Comparison of ENCODE assay signal across 1 cellular context in genomic region chr7:151745090-151745638, GRCh38.
TF ChIP-seq lines count a peak whose summit lies in the region.

No MANE protein-coding gene starts in this region.

TF ChIP-seq in HepG2, 621 proteins besides CTCF, POLR2A, EP300 and RAD21 (continued from another document and continues in another):
- TF ChIP-seq, protein P1, sequence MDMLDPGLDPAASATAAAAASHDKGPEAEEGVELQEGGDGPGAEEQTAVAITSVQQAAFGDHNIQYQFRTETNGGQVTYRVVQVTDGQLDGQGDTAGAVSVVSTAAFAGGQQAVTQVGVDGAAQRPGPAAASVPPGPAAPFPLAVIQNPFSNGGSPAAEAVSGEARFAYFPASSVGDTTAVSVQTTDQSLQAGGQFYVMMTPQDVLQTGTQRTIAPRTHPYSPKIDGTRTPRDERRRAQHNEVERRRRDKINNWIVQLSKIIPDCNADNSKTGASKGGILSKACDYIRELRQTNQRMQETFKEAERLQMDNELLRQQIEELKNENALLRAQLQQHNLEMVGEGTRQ (IDR thresholded peaks at IDR 0.05; ENCODE audit: low read depth, low read length), result 0 out of 2 replicates have a peak, but pooled peaks have one; percentile 8
- TF ChIP-seq, protein P1 (CRISPR knock-in tag; IDR thresholded peaks at IDR 0.05; ENCODE audit: borderline replicate concordance), result peak; percentile 67; the same call in 1 of the 2 replicates
- TF ChIP-seq ZFP37 (CRISPR knock-in tag; IDR thresholded peaks at IDR 0.05; ENCODE audit: borderline replicate concordance), result no peak
- no peak for TF ChIP-seq HNRNPL (IDR thresholded peaks at IDR 0.05; ENCODE audit: low read depth, low read length)
- TF ChIP-seq ZMYM3 (CRISPR knock-in tag; IDR thresholded peaks at IDR 0.05), result peak; percentile 85; the same call in 1 of the 2 replicates
- 0 out of 2 replicates have a peak, but pooled peaks have one; percentile 29 for TF ChIP-seq YEATS2 (CRISPR knock-in tag; IDR thresholded peaks at IDR 0.05; ENCODE audit: borderline replicate concordance)
- no peak for TF ChIP-seq GZF1 (CRISPR knock-in tag; IDR thresholded peaks at IDR 0.05)
- no peak for TF ChIP-seq ZNF383 (CRISPR knock-in tag; IDR thresholded peaks at IDR 0.05; ENCODE audit: borderline replicate concordance)
- TF ChIP-seq ZNF451 (CRISPR knock-in tag; IDR thresholded peaks at IDR 0.05), result 0 out of 2 replicates have a peak, but pooled peaks have one; percentile 61
- no peak for TF ChIP-seq SRSF4 (IDR thresholded peaks at IDR 0.05; ENCODE audit: low read depth, low read length, poor library complexity, severe bottlenecking)
- peak; percentile 98 for TF ChIP-seq REPIN1 (CRISPR knock-in tag; IDR thresholded peaks at IDR 0.05; ENCODE audit: borderline replicate concordance, low read depth)
- TF ChIP-seq ZNF17 (CRISPR knock-in tag; IDR thresholded peaks at IDR 0.05), result no peak
- TF ChIP-seq ZNF615 (CRISPR knock-in tag; IDR thresholded peaks at IDR 0.05; ENCODE audit: borderline replicate concordance), result no peak
- peak; percentile 87; the same call in 1 of the 2 replicates for TF ChIP-seq ZNF709 (CRISPR knock-in tag; IDR thresholded peaks at IDR 0.05)
- TF ChIP-seq CHD2 (IDR thresholded peaks at IDR 0.05; ENCODE audit: low read depth, low read length), result no peak
- no peak; the same call in 1 of the 2 replicates for TF ChIP-seq STAG1 (CRISPR knock-in tag; IDR thresholded peaks at IDR 0.05)
- TF ChIP-seq ZNF790 (CRISPR knock-in tag; IDR thresholded peaks at IDR 0.05; ENCODE audit: borderline replicate concordance), result 0 out of 2 replicates have a peak, but pooled peaks have one; percentile 50
- TF ChIP-seq, protein P2, sequence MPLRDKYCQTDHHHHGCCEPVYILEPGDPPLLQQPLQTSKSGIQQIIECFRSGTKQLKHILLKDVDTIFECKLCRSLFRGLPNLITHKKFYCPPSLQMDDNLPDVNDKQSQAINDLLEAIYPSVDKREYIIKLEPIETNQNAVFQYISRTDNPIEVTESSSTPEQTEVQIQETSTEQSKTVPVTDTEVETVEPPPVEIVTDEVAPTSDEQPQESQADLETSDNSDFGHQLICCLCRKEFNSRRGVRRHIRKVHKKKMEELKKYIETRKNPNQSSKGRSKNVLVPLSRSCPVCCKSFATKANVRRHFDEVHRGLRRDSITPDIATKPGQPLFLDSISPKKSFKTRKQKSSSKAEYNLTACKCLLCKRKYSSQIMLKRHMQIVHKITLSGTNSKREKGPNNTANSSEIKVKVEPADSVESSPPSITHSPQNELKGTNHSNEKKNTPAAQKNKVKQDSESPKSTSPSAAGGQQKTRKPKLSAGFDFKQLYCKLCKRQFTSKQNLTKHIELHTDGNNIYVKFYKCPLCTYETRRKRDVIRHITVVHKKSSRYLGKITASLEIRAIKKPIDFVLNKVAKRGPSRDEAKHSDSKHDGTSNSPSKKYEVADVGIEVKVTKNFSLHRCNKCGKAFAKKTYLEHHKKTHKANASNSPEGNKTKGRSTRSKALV (CRISPR knock-in tag; IDR thresholded peaks at IDR 0.05), result peak; percentile 60; the same call in 1 of the 2 replicates
- no peak; the same call in 1 of the 2 replicates for TF ChIP-seq NFE2 (CRISPR knock-in tag; IDR thresholded peaks at IDR 0.05)
- peak; percentile 83; the same call in 1 of the 2 replicates for TF ChIP-seq MYC (CRISPR knock-in tag; IDR thresholded peaks at IDR 0.05; ENCODE audit: borderline replicate concordance)
- TF ChIP-seq RBAK (CRISPR knock-in tag; IDR thresholded peaks at IDR 0.05), result peak; percentile 68; the same call in 1 of the 2 replicates
- no peak; the same call in 1 of the 2 replicates for TF ChIP-seq ZNF121 (CRISPR knock-in tag; IDR thresholded peaks at IDR 0.05)
- TF ChIP-seq, protein P3, sequence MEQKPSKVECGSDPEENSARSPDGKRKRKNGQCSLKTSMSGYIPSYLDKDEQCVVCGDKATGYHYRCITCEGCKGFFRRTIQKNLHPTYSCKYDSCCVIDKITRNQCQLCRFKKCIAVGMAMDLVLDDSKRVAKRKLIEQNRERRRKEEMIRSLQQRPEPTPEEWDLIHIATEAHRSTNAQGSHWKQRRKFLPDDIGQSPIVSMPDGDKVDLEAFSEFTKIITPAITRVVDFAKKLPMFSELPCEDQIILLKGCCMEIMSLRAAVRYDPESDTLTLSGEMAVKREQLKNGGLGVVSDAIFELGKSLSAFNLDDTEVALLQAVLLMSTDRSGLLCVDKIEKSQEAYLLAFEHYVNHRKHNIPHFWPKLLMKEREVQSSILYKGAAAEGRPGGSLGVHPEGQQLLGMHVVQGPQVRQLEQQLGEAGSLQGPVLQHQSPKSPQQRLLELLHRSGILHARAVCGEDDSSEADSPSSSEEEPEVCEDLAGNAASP (CRISPR knock-in tag; IDR thresholded peaks at IDR 0.05; ENCODE audit: borderline replicate concordance), result peak; percentile 53
- TF ChIP-seq GRHL1 (CRISPR knock-in tag; conservative IDR thresholded peaks at IDR 0.05), result no peak
- TF ChIP-seq ZBTB1 (CRISPR knock-in tag; IDR thresholded peaks at IDR 0.05; ENCODE audit: borderline replicate concordance), result no peak
- TF ChIP-seq TBL1XR1 (IDR thresholded peaks at IDR 0.05; ENCODE audit: borderline replicate concordance, low read length, partially characterized antibody), result peak; percentile 97
- peak; percentile 91 for TF ChIP-seq NR2F6 (IDR thresholded peaks at IDR 0.05)
- TF ChIP-seq NR2F6 (CRISPR knock-in tag; IDR thresholded peaks at IDR 0.05), result peak; percentile 97
- peak; percentile 85 for TF ChIP-seq MEF2D (CRISPR knock-in tag; IDR thresholded peaks at IDR 0.05)
- TF ChIP-seq, protein P4, sequence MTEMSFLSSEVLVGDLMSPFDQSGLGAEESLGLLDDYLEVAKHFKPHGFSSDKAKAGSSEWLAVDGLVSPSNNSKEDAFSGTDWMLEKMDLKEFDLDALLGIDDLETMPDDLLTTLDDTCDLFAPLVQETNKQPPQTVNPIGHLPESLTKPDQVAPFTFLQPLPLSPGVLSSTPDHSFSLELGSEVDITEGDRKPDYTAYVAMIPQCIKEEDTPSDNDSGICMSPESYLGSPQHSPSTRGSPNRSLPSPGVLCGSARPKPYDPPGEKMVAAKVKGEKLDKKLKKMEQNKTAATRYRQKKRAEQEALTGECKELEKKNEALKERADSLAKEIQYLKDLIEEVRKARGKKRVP (CRISPR knock-in tag; IDR thresholded peaks at IDR 0.05), result peak in 1 of 2 experiments; percentile 92; a peak in 2 of 4 replicates
- TF ChIP-seq NCOA1 (CRISPR knock-in tag; IDR thresholded peaks at IDR 0.05), result no peak
- no peak for TF ChIP-seq MAFG (CRISPR knock-in tag; IDR thresholded peaks at IDR 0.05)
- peak; percentile 78 for TF ChIP-seq ZNF317 (CRISPR knock-in tag; IDR thresholded peaks at IDR 0.05)
- no peak for TF ChIP-seq ZNF674 (CRISPR knock-in tag; IDR thresholded peaks at IDR 0.05; ENCODE audit: low read depth)
- no peak for TF ChIP-seq KDM5A (IDR thresholded peaks at IDR 0.05; ENCODE audit: borderline replicate concordance, low read length)
- peak; percentile 57; the same call in 1 of the 2 replicates for TF ChIP-seq NRL (CRISPR knock-in tag; IDR thresholded peaks at IDR 0.05; ENCODE audit: borderline replicate concordance)
- TF ChIP-seq DZIP1 (CRISPR knock-in tag; IDR thresholded peaks at IDR 0.05), result no peak
- TF ChIP-seq DMTF1 (CRISPR knock-in tag; IDR thresholded peaks at IDR 0.05), result no peak
- TF ChIP-seq FOXO1 (CRISPR knock-in tag; IDR thresholded peaks at IDR 0.05), result peak; percentile 96
- peak; percentile 80 for TF ChIP-seq SAP130 (CRISPR knock-in tag; IDR thresholded peaks at IDR 0.05; ENCODE audit: low read depth)
- peak; percentile 94 for TF ChIP-seq ZNF292 (CRISPR knock-in tag; IDR thresholded peaks at IDR 0.05; ENCODE audit: borderline replicate concordance, low read depth)
- no peak for TF ChIP-seq ZNF180 (CRISPR knock-in tag; IDR thresholded peaks at IDR 0.05; ENCODE audit: borderline replicate concordance, low read depth)
- TF ChIP-seq ZFP36L1 (CRISPR knock-in tag; IDR thresholded peaks at IDR 0.05), result peak; percentile 89
- TF ChIP-seq ZNF367 (CRISPR knock-in tag; IDR thresholded peaks at IDR 0.05; ENCODE audit: borderline replicate concordance), result no peak
- TF ChIP-seq TEAD3 (CRISPR knock-in tag; optimal IDR thresholded peaks at IDR 0.05; ENCODE audit: borderline replicate concordance), result peak; percentile 97
- TF ChIP-seq LRRFIP1 (CRISPR knock-in tag; conservative IDR thresholded peaks at IDR 0.05), result no peak
- peak; percentile 96 for TF ChIP-seq PHF21A (CRISPR knock-in tag; IDR thresholded peaks at IDR 0.05)
- 0 out of 2 replicates have a peak, but pooled peaks have one; percentile 59 for TF ChIP-seq SMYD3 (CRISPR knock-in tag; IDR thresholded peaks at IDR 0.05)
- TF ChIP-seq HMG20B (CRISPR knock-in tag; conservative IDR thresholded peaks at IDR 0.05), result peak; percentile 76; the same call in 1 of the 2 replicates
- TF ChIP-seq, protein P5, sequence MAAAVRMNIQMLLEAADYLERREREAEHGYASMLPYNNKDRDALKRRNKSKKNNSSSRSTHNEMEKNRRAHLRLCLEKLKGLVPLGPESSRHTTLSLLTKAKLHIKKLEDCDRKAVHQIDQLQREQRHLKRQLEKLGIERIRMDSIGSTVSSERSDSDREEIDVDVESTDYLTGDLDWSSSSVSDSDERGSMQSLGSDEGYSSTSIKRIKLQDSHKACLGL (CRISPR knock-in tag; IDR thresholded peaks at IDR 0.05), result 0 out of 2 replicates have a peak, but pooled peaks have one; percentile 52
- TF ChIP-seq NCOA5 (CRISPR knock-in tag; IDR thresholded peaks at IDR 0.05), result no peak
- TF ChIP-seq RNF2 (conservative IDR thresholded peaks at IDR 0.05; ENCODE audit: low read depth), result peak; percentile 87
- 0 out of 2 replicates have a peak, but pooled peaks have one; percentile 51 for TF ChIP-seq ZNF564 (CRISPR knock-in tag; IDR thresholded peaks at IDR 0.05)
- TF ChIP-seq MBD4 (IDR thresholded peaks at IDR 0.05; ENCODE audit: borderline replicate concordance, low read length), result no peak
- TF ChIP-seq SALL1 (CRISPR knock-in tag; IDR thresholded peaks at IDR 0.05), result peak; percentile 98
